ENCODE assay signal across 8 cellular contexts in genomic region chr12:112978163-112979081, GRCh38. TPM values are rescaled to one million over a fixed set of nuclear protein-coding genes. Genes with fewer than 3 reads are reported as not detected.
DNase-seq lines count a peak whose midpoint lies in the region; ATAC-seq and TF ChIP-seq lines count a peak whose summit lies in the region.

OAS2 (plus strand) TSS chr12:112978519; CDS start chr12:112978609, 90 bp downstream.

- TF ChIP-seq CTCF in GM06990 (IDR thresholded peaks at IDR 0.05; ENCODE audit: insufficient read depth, low read length, poor library complexity, severe bottlenecking) (no peak), GM23338 (conservative IDR thresholded peaks at IDR 0.05; ENCODE audit: low read depth in 2 of 2) (no peak), fibroblast of pulmonary artery (IDR thresholded peaks at IDR 0.05; ENCODE audit: low read length, missing control alignments) (no peak), uterus (IDR thresholded peaks at IDR 0.05) (no peak)

- DNase-seq in GM06990 (ENCODE audit: extremely low read depth, insufficient read length) = peak; percentile 80
- peak; percentile 28 for DNase-seq in GM23338 (ENCODE audit: low spot score)
- DNase-seq in NAMALWA (ENCODE audit: low spot score) = peak; percentile 96
- DNase-seq in activated T-cell treated with anti-CD3 and anti-CD28 coated beads, Interleukin-2, amount 50 U/mL, for 1 hour = peak; percentile 65
- DNase-seq in fibroblast of pulmonary artery (ENCODE audit: low read depth) = peak; percentile 53
- DNase-seq in pulmonary artery endothelial cell (ENCODE audit: low read depth, low spot score) = peak; percentile 33
- DNase-seq in uterus = peak; percentile 47 to 52
- DNase-seq in NCI-H1436 (lab: John Stamatoyannopoulos, UW) = no peak

- H2AFZ ChIP-seq in GM23338 = peak within 1 kb of the TSS; percentile 84

- H3K9me2 ChIP-seq in GM23338 (ENCODE audit: insufficient read depth) = peaks cover 6% of the 10 kb centered on the region; the same call in 1 of the 2 replicates

- no peaks in the 10 kb centered on the region for H3K79me2 ChIP-seq in GM23338 (replicated peaks; ENCODE audit: insufficient read depth)

- no peaks in the 10 kb centered on the region for H4K20me1 ChIP-seq in GM23338 (replicated peaks; ENCODE audit: insufficient read depth)

- H3K27ac Mint-ChIP-seq in GM23338 = no peak within 1 kb of the TSS

- H3F3A ChIP-seq in GM23338 (replicated peaks; ENCODE audit: low read depth) = no peaks in the 10 kb centered on the region

- H3K9me3 ChIP-seq in uterus = no peaks in the 10 kb centered on the region

- TF ChIP-seq POLR2A in uterus (IDR thresholded peaks at IDR 0.05) = peak in 1 of 2 donors; percentile 20

- H3K27ac ChIP-seq in GM23338 (ENCODE audit: low read depth) (no peak within 1 kb of the TSS), uterus (peak within 1 kb of the TSS; percentile 53 to 79)

- H3K36me3 Mint-ChIP-seq in GM23338 (ENCODE audit: low read depth) = no peaks in the 10 kb centered on the region

- no peaks in the 10 kb centered on the region for H3K27me3 ChIP-seq in GM06990 (replicated peaks; ENCODE audit: control insufficient read depth, insufficient read depth, low read length)
- no peaks in the 10 kb centered on the region for H3K27me3 ChIP-seq in GM23338 (ENCODE audit: insufficient read depth)
- no peaks in the 10 kb centered on the region for H3K27me3 ChIP-seq in uterus

- intact Hi-C loops in uterus (cut with DNase I; ENCODE audit: low total_unique reads) = no loop called here

- peaks cover 3% of the 10 kb centered on the region for H3K27me3 Mint-ChIP-seq in GM23338 (ENCODE audit: insufficient read depth, low read depth, poor library complexity)

- H3K4me3 ChIP-seq in GM06990 (replicated peaks; ENCODE audit: low read depth, low read length) = peak within 1 kb of the TSS; percentile 86
- H3K4me3 ChIP-seq in GM23338 = no peak within 1 kb of the TSS
- no peak within 1 kb of the TSS for H3K4me3 ChIP-seq in fibroblast of pulmonary artery (replicated peaks; ENCODE audit: low read depth, low read length)
- H3K4me3 ChIP-seq in uterus = peak within 1 kb of the TSS; percentile 18 to 29

- H3K4me1 ChIP-seq in GM23338 (ENCODE audit: insufficient read depth) = no peaks in the 10 kb centered on the region
- H3K4me1 ChIP-seq in uterus = no peaks in the 10 kb centered on the region

- peak; percentile 73 for ATAC-seq in GM23338

- H3K36me3 ChIP-seq in GM06990 (ENCODE audit: control insufficient read depth, insufficient read depth, low read length) (no peaks in the 10 kb centered on the region), GM23338 (ENCODE audit: insufficient read depth) (no peaks in the 10 kb centered on the region), uterus (no peaks in the 10 kb centered on the region)

- no peaks in the 10 kb centered on the region for H3K9me3 Mint-ChIP-seq in GM23338

- no peak within 1 kb of the TSS for H3K4me3 Mint-ChIP-seq in GM23338

- no peaks in the 10 kb centered on the region for H3K4me1 Mint-ChIP-seq in GM23338

- H3K4me2 ChIP-seq in GM23338 = no peak within 1 kb of the TSS

TF ChIP-seq in GM23338, 12 proteins besides CTCF, POLR2A, EP300 and RAD21 (continues in another document):
- TF ChIP-seq EZH2phosphoT487 (IDR thresholded peaks at IDR 0.05; ENCODE audit: unreplicated experiment) (no peak), ZNF462 (CRISPR knock-in tag; IDR thresholded peaks at IDR 0.05) (no peak), EZH2 (IDR thresholded peaks at IDR 0.05; ENCODE audit: low read depth, unreplicated experiment) (no peak), NANOG (IDR thresholded peaks at IDR 0.05; ENCODE audit: borderline replicate concordance) (no peak), POLR2AphosphoS5 (IDR thresholded peaks at IDR 0.05; ENCODE audit: low read depth) (no peak), REST (IDR thresholded peaks at IDR 0.05; ENCODE audit: unreplicated experiment) (no peak), JUNB (IDR thresholded peaks at IDR 0.05; ENCODE audit: unreplicated experiment) (no peak), STAT1 (IDR thresholded peaks at IDR 0.05; ENCODE audit: unreplicated experiment) (no peak), CREB1 (CRISPR knock-in tag; IDR thresholded peaks at IDR 0.05; ENCODE audit: low read depth) (no peak), ZNF114 (CRISPR knock-in tag; IDR thresholded peaks at IDR 0.05) (no peak)

RNA-seq across cellular contexts. Expression of gene OAS2, which starts in this region (rescaled TPM):
- not detected in 2 replicates for total RNA-seq in GM23338 (2014; rRNA removed; shearing (Covaris generic))
- polyA plus RNA-seq in GM23338 (2016; fragmentation: Nextera tagmentation; extraction: Ambion mirVana) = 0.10 TPM in 2 replicates
- 11.1 and 16.5 TPM in 2 replicates for total RNA-seq in pulmonary artery endothelial cell
- total RNA-seq in uterus = 10 to 100 TPM in 2 of 4 donors, 1 to 10 TPM in 1, under 1 TPM in 1; 0.59 to 18.1 (median 6.1) TPM

Comparison
In these comparisons a context has a peak if more than half of its experiments do, and no peak if none do; other contexts are left out.
1. Peak in DNase-seq and ATAC-seq in GM23338; RNA of the gene not detected or under 1 TPM.
2. H3K4me3 ChIP-seq: peak in GM06990 (single experiment) and uterus (2 of 2); none in GM23338 (single experiment) and fibroblast of pulmonary artery (single experiment).